22 cellular contexts compared by ENCODE assay signal in genomic region chr4:78213218-78213617, GRCh38.
A peak's percentile ranks its signal among the peaks of the same experiment; 100 is the strongest.
DNase-seq lines count a peak whose midpoint lies in the region; TF ChIP-seq lines count a peak whose summit lies in the region.
"Had no signal": no experiment of that assay in that cellular context is flagged by ENCODE, and none has a peak within 500 bp of the region (broad histone marks: within the 10 kb centered on the region; RNA-seq: fewer than 3 reads in every experiment).

No MANE protein-coding gene starts in this region.

- no peak overlapping the region for H3K4me3 Mint-ChIP-seq in activated naive CD4-positive, alpha-beta T cell treated with anti-CD3 and anti-CD28 coated beads, Interleukin-2, amount 10 ng/mL, durations not matched to agents 7 days and 5 days
- H3K4me3 Mint-ChIP-seq in mesothelial cell of epicardium, result no peak overlapping the region
- H3K4me3 Mint-ChIP-seq: activated naive CD8-positive, alpha-beta T cell treated with anti-CD3 and anti-CD28 coated beads, Interleukin-2, amount 50 U/mL, for 24 hours; memory B cell; naive thymus-derived CD4-positive, alpha-beta T cell had no signal

- CTCF ChIA-PET in activated naive CD4-positive, alpha-beta T cell treated with anti-CD3 and anti-CD28 coated beads, Interleukin-2, amount 10 ng/mL, durations not matched to agents 7 days and 5 days (lab: Charles Lee), result no interaction called here

- H3K36me3 ChIP-seq in stomach, result no peaks in the 10 kb centered on the region
- H3K36me3 ChIP-seq: brain microvascular endothelial cell, right atrium auricular region, vagina had no signal

- no peaks in the 10 kb centered on the region for H3K9me3 ChIP-seq in stomach
- H3K9me3 ChIP-seq: right atrium auricular region, vagina had no signal

- no peak overlapping the region for H3K27ac Mint-ChIP-seq in activated naive CD4-positive, alpha-beta T cell treated with anti-CD3 and anti-CD28 coated beads, Interleukin-2, amount 10 ng/mL, durations not matched to agents 7 days and 5 days
- no peak overlapping the region for H3K27ac Mint-ChIP-seq in mesothelial cell of epicardium
- H3K27ac Mint-ChIP-seq: activated naive CD8-positive, alpha-beta T cell treated with anti-CD3 and anti-CD28 coated beads, Interleukin-2, amount 50 U/mL, for 24 hours; activated T-helper 2 cell treated with anti-CD3 and anti-CD28 coated beads, Interferon-gamma antibody, Interleukin-2, Interleukin-4, amounts not matched to agents 10 μg/mL and 5 μg/mL and 100 μg/mL, durations not matched to agents 14 hours and 24 hours and 36 hours; memory B cell; naive thymus-derived CD4-positive, alpha-beta T cell had no signal

- 14 to 29% (median 24%) methylated on average over 3 of the region's 3 CpGs for WGBS in stomach, 5 donors

- TF ChIP-seq CTCF in stomach (IDR thresholded peaks at IDR 0.05) (no peak), mesothelial cell of epicardium (IDR thresholded peaks at IDR 0.05; ENCODE audit: unreplicated experiment) (no peak)

- no peaks in the 10 kb centered on the region for H3K27me3 Mint-ChIP-seq in activated naive CD4-positive, alpha-beta T cell treated with anti-CD3 and anti-CD28 coated beads, Interleukin-2, amount 10 ng/mL, durations not matched to agents 7 days and 5 days
- no peaks in the 10 kb centered on the region for H3K27me3 Mint-ChIP-seq in mesothelial cell of epicardium (ENCODE audit: low read depth)
- H3K27me3 Mint-ChIP-seq: activated naive CD8-positive, alpha-beta T cell treated with anti-CD3 and anti-CD28 coated beads, Interleukin-2, amount 50 U/mL, for 24 hours had no signal

- no peaks in the 10 kb centered on the region for H3K4me1 Mint-ChIP-seq in activated naive CD4-positive, alpha-beta T cell treated with anti-CD3 and anti-CD28 coated beads, Interleukin-2, amount 10 ng/mL, durations not matched to agents 7 days and 5 days
- peaks cover 16% of the 10 kb centered on the region for H3K4me1 Mint-ChIP-seq in mesothelial cell of epicardium
- H3K4me1 Mint-ChIP-seq: activated naive CD8-positive, alpha-beta T cell treated with anti-CD3 and anti-CD28 coated beads, Interleukin-2, amount 50 U/mL, for 24 hours; memory B cell had no signal

- H3K4me1 ChIP-seq in stomach, result no peaks in the 10 kb centered on the region
- H3K4me1 ChIP-seq: right atrium auricular region, vagina had no signal

- H3K36me3 Mint-ChIP-seq in activated naive CD4-positive, alpha-beta T cell treated with anti-CD3 and anti-CD28 coated beads, Interleukin-2, amount 10 ng/mL, durations not matched to agents 7 days and 5 days, result no peaks in the 10 kb centered on the region
- no peaks in the 10 kb centered on the region for H3K36me3 Mint-ChIP-seq in mesothelial cell of epicardium
- H3K36me3 Mint-ChIP-seq: memory B cell; naive thymus-derived CD4-positive, alpha-beta T cell had no signal

- no peak overlapping the region for H3K4me3 ChIP-seq in stomach
- H3K4me3 ChIP-seq: PC-9, right atrium auricular region, vagina had no signal

- TF ChIP-seq POLR2A in stomach (IDR thresholded peaks at IDR 0.05), result no peak

- intact Hi-C loops in stomach (cut with DNase I; ENCODE audit: low total_unique reads), result no loop called here

- peak; percentile 56 for DNase-seq in NCI-H748 (lab: John Stamatoyannopoulos, UW; ENCODE audit: unreplicated experiment)
- no peak for DNase-seq in NCI-H748 treated with DMSO at 0.1 percent for 48 hours (lab: John Stamatoyannopoulos, UW)
- peak; percentile 68 for DNase-seq in NCI-H1105 treated with DMSO at 0.1 percent for 48 hours (lab: John Stamatoyannopoulos, UW)
- peak; percentile 72 for DNase-seq in NCI-H345 (lab: John Stamatoyannopoulos, UW)
- peak; percentile 48 for DNase-seq in stomach
- no peak for DNase-seq in activated naive CD4-positive, alpha-beta T cell treated with anti-CD3 and anti-CD28 coated beads, Interleukin-2, amount 10 ng/mL, durations not matched to agents 7 days and 5 days
- DNase-seq in mesothelial cell of epicardium (ENCODE audit: low spot score in 2 of 2, unreplicated experiment in 2 of 2), result no peak
- no peak for DNase-seq in stimulated activated CD4-positive, alpha-beta T cell treated with anti-CD3 and anti-CD28 coated beads, Interleukin-2, amount 100 ng/mL, for 48 hours
- DNase-seq: activated CD4-positive, alpha-beta T cell treated with anti-CD3 and anti-CD28 coated beads for 48 hours; activated CD8-positive, alpha-beta memory T cell treated with anti-CD3 and anti-CD28 coated beads, Interleukin-2, amount 50 U/mL, for 4 hours; activated naive CD8-positive, alpha-beta T cell treated with anti-CD3 and anti-CD28 coated beads, Interleukin-2, amount 50 U/mL, for 24 hours; brain microvascular endothelial cell; C1 segment of cervical spinal cord; KBM-7; kidney glomerular epithelial cell; MV-4-11; naive thymus-derived CD4-positive, alpha-beta T cell; PC-9 had no signal

- no peaks in the 10 kb centered on the region for H3K9me3 Mint-ChIP-seq in activated naive CD4-positive, alpha-beta T cell treated with anti-CD3 and anti-CD28 coated beads, Interleukin-2, amount 10 ng/mL, durations not matched to agents 7 days and 5 days
- no peaks in the 10 kb centered on the region for H3K9me3 Mint-ChIP-seq in mesothelial cell of epicardium
- H3K9me3 Mint-ChIP-seq: activated naive CD8-positive, alpha-beta T cell treated with anti-CD3 and anti-CD28 coated beads, Interleukin-2, amount 50 U/mL, for 24 hours; activated T-helper 2 cell treated with anti-CD3 and anti-CD28 coated beads, Interferon-gamma antibody, Interleukin-2, Interleukin-4, amounts not matched to agents 10 μg/mL and 5 μg/mL and 100 μg/mL, durations not matched to agents 14 hours and 24 hours and 36 hours; memory B cell had no signal

- H3K27me3 ChIP-seq in stomach, result no peaks in the 10 kb centered on the region
- H3K27me3 ChIP-seq: brain microvascular endothelial cell, right atrium auricular region, vagina had no signal

- no peak for TF ChIP-seq EP300 in stomach (IDR thresholded peaks at IDR 0.05)

- no peak overlapping the region for H3K27ac ChIP-seq in stomach
- H3K27ac ChIP-seq: brain microvascular endothelial cell, PC-9, right atrium auricular region, vagina had no signal

Comparison
In these comparisons a context has a peak if more than half of its experiments do, and no peak if none do; other contexts are left out.
1. DNase-seq: peak in NCI-H748 (single experiment), NCI-H1105 treated with DMSO at 0.1 percent for 48 hours (single experiment), NCI-H345 (single experiment) and stomach (single experiment); none in NCI-H748 treated with DMSO at 0.1 percent for 48 hours (single experiment), activated naive CD4-positive, alpha-beta T cell treated with anti-CD3 and anti-CD28 coated beads, Interleukin-2, amount 10 ng/mL, durations not matched to agents 7 days and 5 days (single experiment), mesothelial cell of epicardium (0 of 2) and stimulated activated CD4-positive, alpha-beta T cell treated with anti-CD3 and anti-CD28 coated beads, Interleukin-2, amount 100 ng/mL, for 48 hours (0 of 2).